In the genomic region with DNA sequence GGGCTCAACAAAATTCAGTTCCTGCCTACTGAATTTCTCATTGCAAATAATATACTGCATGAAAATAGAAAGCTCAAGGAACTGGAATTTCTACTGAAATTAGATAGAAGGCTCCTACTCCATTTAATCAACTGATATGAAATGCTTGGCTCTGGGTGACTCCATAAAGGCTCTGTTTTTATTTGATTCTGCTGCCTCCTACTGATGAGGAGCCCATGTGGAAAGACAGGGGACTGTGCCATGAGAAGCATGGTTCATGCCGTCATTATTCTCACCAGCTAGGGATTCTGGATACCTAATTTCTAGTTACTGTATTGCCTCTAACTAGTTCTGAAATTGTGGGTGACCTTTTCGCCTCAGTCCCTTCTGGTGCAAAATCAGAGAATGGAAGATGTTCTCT, we compare ENCODE assay signal across 10 cellular contexts.
A peak's percentile ranks its signal among the peaks of the same experiment; 100 is the strongest.
DNase-seq lines count a peak whose midpoint lies in the region.
"Had no signal": no experiment of that assay in that cellular context is flagged by ENCODE, and none has a peak within 500 bp of the region (broad histone marks: within the 10 kb centered on the region; RNA-seq: fewer than 3 reads in every experiment).

No MANE protein-coding gene starts in this region.

- DNase-seq in DMS53 (lab: John Stamatoyannopoulos, UW) (peak; percentile 7), DMS53 treated with DMSO at 0.1 percent for 48 hours (lab: John Stamatoyannopoulos, UW; ENCODE audit: unreplicated experiment) (no peak), amniotic epithelial cell (ENCODE audit: low read depth) (peak; percentile 42), globus pallidus (ENCODE audit: low spot score) (peak; percentile 66), putamen (ENCODE audit: low spot score) (peak; percentile 25), inferior parietal cortex (ENCODE audit: extremely low spot score) (no peak), EL (no peak)
- DNase-seq in stimulated activated CD4-positive, alpha-beta T cell treated with anti-CD3 and anti-CD28 coated beads, Interleukin-2, amount 100 ng/mL, for 24 hours = no peak
- DNase-seq: DND-41; stimulated activated naive CD8-positive, alpha-beta T cell treated with anti-CD3 and anti-CD28 coated beads, Interleukin-15, amount 100 ng/mL, for 72 hours had no signal

Comparison
In these comparisons a context has a peak if more than half of its experiments do, and no peak if none do; other contexts are left out.
1. DNase-seq: peak in DMS53 (single experiment), amniotic epithelial cell (single experiment), globus pallidus (single experiment) and putamen (single experiment); none in DMS53 treated with DMSO at 0.1 percent for 48 hours (single experiment), inferior parietal cortex (single experiment), stimulated activated CD4-positive, alpha-beta T cell treated with anti-CD3 and anti-CD28 coated beads, Interleukin-2, amount 100 ng/mL, for 24 hours (0 of 2) and EL (single experiment).